Comparison of ENCODE assay signal across 1 cellular context in the genomic region with DNA sequence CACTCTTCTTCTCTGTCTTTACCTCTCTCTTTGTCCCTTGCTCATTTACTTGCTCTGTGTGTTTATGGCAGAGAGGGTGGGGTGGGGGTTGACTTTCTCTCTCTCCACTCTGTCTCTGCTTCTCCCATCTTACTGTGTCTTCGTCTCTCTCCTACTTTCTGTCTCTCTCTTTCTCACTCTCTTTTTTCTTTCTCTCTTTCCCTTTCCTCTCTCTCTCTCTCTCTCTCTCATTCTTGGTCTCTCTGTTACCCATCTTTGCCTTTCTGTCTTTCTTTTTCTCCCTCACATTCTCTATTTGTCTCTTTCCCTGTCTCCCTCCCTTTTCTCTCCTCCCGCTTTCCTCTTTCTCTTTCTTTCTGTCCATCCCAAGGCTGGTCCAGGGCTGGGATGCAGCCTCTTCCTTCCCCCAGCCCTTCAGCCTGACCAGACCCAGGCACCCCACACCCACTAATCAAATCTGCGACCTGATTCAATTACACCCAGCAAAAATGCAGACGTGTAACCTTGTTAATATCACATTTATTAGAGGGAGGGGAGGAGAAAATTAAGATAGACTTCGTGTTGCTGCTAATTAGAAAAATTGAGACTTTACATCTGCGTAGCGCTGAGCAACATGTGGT.
TF ChIP-seq lines count a peak whose summit lies in the region.

No MANE protein-coding gene starts in this region.

TF ChIP-seq in HEK293, 187 proteins besides CTCF, POLR2A, EP300 and RAD21 (continued from another document):
- TF ChIP-seq, protein P1, sequence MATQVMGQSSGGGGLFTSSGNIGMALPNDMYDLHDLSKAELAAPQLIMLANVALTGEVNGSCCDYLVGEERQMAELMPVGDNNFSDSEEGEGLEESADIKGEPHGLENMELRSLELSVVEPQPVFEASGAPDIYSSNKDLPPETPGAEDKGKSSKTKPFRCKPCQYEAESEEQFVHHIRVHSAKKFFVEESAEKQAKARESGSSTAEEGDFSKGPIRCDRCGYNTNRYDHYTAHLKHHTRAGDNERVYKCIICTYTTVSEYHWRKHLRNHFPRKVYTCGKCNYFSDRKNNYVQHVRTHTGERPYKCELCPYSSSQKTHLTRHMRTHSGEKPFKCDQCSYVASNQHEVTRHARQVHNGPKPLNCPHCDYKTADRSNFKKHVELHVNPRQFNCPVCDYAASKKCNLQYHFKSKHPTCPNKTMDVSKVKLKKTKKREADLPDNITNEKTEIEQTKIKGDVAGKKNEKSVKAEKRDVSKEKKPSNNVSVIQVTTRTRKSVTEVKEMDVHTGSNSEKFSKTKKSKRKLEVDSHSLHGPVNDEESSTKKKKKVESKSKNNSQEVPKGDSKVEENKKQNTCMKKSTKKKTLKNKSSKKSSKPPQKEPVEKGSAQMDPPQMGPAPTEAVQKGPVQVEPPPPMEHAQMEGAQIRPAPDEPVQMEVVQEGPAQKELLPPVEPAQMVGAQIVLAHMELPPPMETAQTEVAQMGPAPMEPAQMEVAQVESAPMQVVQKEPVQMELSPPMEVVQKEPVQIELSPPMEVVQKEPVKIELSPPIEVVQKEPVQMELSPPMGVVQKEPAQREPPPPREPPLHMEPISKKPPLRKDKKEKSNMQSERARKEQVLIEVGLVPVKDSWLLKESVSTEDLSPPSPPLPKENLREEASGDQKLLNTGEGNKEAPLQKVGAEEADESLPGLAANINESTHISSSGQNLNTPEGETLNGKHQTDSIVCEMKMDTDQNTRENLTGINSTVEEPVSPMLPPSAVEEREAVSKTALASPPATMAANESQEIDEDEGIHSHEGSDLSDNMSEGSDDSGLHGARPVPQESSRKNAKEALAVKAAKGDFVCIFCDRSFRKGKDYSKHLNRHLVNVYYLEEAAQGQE (tag by site-specific recombination; IDR thresholded peaks at IDR 0.05): no peak
- TF ChIP-seq ZNF404 (tag by site-specific recombination; IDR thresholded peaks at IDR 0.05): no peak
- no peak for TF ChIP-seq MZF1 (tag by site-specific recombination; IDR thresholded peaks at IDR 0.05; ENCODE audit: borderline replicate concordance)
- TF ChIP-seq ZNF16 (tag by site-specific recombination; IDR thresholded peaks at IDR 0.05; ENCODE audit: low read depth): no peak
- no peak for TF ChIP-seq ZNF670 (tag by site-specific recombination; IDR thresholded peaks at IDR 0.05; ENCODE audit: low read depth)
TF ChIP-seq in HEK293: peak in this region for 3.
